1 cellular context compared by ENCODE assay signal in the genomic region with DNA sequence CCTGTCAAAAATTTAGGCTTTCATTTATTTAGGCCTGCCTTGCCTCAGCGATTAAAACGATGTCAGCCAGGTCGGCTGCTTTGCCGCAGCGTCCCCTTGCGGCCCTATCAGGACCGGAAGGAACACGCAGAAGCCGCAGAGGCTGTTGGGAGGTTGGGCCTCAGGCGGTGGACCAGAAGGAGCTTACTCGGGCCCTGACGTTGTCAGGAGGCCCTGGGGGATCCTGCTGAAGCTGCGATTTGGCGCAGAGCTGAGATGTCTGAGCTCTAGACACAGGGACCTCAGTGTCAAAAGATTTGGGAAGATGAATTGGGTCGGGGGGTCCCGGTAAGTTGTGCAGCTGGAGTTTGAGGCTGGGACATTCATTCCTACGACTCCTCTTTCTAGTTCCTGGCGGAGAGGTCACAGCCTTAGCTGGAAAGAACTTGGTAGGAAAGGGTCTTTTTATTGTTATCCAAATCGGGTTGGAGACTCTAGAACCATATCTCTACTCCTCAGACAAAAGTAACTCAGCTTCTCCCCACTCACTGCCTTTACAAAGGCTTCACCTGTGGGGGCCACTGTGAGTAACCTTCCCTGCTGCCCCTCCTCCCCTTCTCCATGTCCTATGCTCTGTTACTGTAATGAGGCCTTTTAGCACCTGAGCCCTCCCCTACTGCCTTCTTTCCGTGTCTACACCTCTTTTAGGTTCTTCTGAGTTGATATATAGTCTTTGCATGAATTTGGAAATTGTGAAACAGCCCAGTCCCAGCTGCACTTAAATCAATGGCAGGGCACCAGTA.
A peak's percentile ranks its signal among the peaks of the same experiment; 100 is the strongest.
TF ChIP-seq lines count a peak whose summit lies in the region.

No MANE protein-coding gene starts in this region.

TF ChIP-seq in K562, 482 proteins besides CTCF, POLR2A, EP300 and RAD21 (continued from another document):
- TF ChIP-seq SRSF1 (IDR thresholded peaks at IDR 0.05; ENCODE audit: low read depth, low read length) (no peak), TAF9B (IDR thresholded peaks at IDR 0.05; ENCODE audit: partially characterized antibody) (peak; percentile 24), GATAD2A (IDR thresholded peaks at IDR 0.05) (no peak), LEF1 (IDR thresholded peaks at IDR 0.05) (no peak), KDM1A (IDR thresholded peaks at IDR 0.05) (no peak), DDX20 (tag; IDR thresholded peaks at IDR 0.05; ENCODE audit: low read depth) (no peak), LCOR (CRISPR knock-in tag; IDR thresholded peaks at IDR 0.05) (peak; percentile 38; the same call in 1 of the 2 replicates), HSF4 (CRISPR knock-in tag; IDR thresholded peaks at IDR 0.05; ENCODE audit: borderline replicate concordance) (no peak), PRPF4 (IDR thresholded peaks at IDR 0.05; ENCODE audit: insufficient read depth, low read depth, low read length, poor library complexity, severe bottlenecking) (no peak), SUPT5H (IDR thresholded peaks at IDR 0.05) (peak; percentile 73), RFX7 (CRISPR knock-in tag; IDR thresholded peaks at IDR 0.05) (no peak), YBX1 (IDR thresholded peaks at IDR 0.05) (no peak), ZNF146 (CRISPR knock-in tag; IDR thresholded peaks at IDR 0.05; ENCODE audit: unreplicated experiment) (no peak), RBM34 (IDR thresholded peaks at IDR 0.05; ENCODE audit: borderline replicate concordance, insufficient read depth, low read length) (no peak), HNRNPH1 (optimal IDR thresholded peaks at IDR 0.05; ENCODE audit: low read depth, low read length) (no peak), HDGF (IDR thresholded peaks at IDR 0.05) (no peak), KLF1 (tag; IDR thresholded peaks at IDR 0.05) (no peak), CHD2 (IDR thresholded peaks at IDR 0.05; ENCODE audit: low read depth, low read length) (no peak), CC2D1A (IDR thresholded peaks at IDR 0.05) (peak; percentile 54; the same call in 1 of the 2 replicates), CBFA2T2 (conservative IDR thresholded peaks at IDR 0.05) (no peak), MED1 (CRISPR knock-in tag; IDR thresholded peaks at IDR 0.05; ENCODE audit: borderline replicate concordance) (no peak), TRIM28 (IDR thresholded peaks at IDR 0.05) (peak; percentile 35; the same call in 1 of the 2 replicates), NCOA6 (IDR thresholded peaks at IDR 0.05) (no peak), TRIM24 (IDR thresholded peaks at IDR 0.05) (no peak), NCOA4 (IDR thresholded peaks at IDR 0.05; ENCODE audit: partially characterized antibody) (no peak), MEF2D (tag; conservative IDR thresholded peaks at IDR 0.05; ENCODE audit: low read depth) (no peak), ZNF12 (CRISPR knock-in tag; IDR thresholded peaks at IDR 0.05) (no peak), SOX6 (IDR thresholded peaks at IDR 0.05) (no peak), RBM39 (optimal IDR thresholded peaks at IDR 0.05; ENCODE audit: low read depth, low read length) (no peak), SMAD3 (CRISPR knock-in tag; conservative IDR thresholded peaks at IDR 0.05) (0 out of 2 replicates have a peak, but pooled peaks have one; percentile 47)
- TF ChIP-seq, protein P1, sequence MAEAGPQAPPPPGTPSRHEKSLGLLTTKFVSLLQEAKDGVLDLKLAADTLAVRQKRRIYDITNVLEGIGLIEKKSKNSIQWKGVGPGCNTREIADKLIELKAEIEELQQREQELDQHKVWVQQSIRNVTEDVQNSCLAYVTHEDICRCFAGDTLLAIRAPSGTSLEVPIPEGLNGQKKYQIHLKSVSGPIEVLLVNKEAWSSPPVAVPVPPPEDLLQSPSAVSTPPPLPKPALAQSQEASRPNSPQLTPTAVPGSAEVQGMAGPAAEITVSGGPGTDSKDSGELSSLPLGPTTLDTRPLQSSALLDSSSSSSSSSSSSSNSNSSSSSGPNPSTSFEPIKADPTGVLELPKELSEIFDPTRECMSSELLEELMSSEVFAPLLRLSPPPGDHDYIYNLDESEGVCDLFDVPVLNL (CRISPR knock-in tag; IDR thresholded peaks at IDR 0.05; ENCODE audit: low read depth) = no peak
- TF ChIP-seq, protein P2, sequence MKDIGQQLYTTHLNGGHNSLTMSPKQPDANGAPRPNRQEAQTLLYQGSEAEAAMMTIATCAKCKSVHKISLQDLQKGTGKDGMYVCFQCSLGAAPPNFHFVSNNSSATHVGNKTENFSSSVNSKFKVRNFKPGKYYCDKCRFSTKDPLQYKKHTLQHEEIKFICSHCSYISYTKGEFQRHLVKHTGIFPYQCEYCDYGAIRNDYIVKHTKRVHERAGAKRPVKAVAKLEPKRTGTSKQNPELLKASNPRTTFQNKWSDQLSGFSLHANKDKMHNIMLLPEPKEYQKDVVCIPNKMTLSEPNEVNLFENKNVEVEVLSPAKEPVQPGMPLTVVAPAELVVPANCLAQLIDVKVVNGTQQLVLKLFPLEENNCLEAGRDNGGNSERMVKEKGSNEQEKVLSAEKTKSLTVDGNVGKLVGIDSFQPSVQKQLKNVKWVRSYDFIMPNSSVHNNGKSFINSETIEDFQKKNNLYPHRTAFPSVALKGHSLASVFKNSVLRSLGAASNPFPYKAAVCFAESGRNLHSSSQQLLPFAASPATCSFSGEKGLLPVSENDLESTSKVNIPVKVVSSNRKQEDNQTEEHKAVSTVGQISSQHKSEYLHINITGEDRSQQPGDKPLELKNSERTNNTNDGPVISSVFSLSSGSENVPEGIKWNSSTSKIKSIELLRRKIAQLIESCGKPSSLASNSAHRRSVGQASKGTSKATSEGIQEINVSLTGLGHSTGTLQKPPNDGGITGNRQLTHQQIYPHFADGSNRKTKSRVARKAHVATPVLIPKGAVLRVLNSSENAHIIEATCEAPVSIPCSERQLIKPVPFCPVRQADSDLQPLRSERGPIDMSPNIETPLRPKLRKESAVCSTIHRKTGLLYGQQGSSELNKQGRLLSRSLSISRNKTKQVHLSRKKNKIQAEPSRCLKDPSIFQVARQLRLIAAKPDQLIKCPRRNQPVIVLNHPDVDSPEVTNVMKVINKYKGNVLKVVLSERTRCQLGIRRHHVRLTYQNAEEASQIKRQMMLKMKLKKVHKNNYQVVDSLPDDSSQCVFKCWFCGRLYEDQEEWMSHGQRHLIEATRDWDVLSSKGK (CRISPR knock-in tag; IDR thresholded peaks at IDR 0.05) = no peak
- TF ChIP-seq, protein P3, sequence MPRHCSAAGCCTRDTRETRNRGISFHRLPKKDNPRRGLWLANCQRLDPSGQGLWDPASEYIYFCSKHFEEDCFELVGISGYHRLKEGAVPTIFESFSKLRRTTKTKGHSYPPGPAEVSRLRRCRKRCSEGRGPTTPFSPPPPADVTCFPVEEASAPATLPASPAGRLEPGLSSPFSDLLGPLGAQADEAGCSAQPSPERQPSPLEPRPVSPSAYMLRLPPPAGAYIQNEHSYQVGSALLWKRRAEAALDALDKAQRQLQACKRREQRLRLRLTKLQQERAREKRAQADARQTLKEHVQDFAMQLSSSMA (CRISPR knock-in tag; IDR thresholded peaks at IDR 0.05) = no peak
- TF ChIP-seq, protein P4, sequence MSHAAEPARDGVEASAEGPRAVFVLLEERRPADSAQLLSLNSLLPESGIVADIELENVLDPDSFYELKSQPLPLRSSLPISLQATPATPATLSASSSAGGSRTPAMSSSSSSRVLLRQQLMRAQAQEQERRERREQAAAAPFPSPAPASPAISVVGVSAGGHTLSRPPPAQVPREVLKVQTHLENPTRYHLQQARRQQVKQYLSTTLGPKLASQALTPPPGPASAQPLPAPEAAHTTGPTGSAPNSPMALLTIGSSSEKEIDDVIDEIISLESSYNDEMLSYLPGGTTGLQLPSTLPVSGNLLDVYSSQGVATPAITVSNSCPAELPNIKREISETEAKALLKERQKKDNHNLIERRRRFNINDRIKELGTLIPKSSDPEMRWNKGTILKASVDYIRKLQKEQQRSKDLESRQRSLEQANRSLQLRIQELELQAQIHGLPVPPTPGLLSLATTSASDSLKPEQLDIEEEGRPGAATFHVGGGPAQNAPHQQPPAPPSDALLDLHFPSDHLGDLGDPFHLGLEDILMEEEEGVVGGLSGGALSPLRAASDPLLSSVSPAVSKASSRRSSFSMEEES (CRISPR knock-in tag; IDR thresholded peaks at IDR 0.05) = no peak
- TF ChIP-seq, protein P5, sequence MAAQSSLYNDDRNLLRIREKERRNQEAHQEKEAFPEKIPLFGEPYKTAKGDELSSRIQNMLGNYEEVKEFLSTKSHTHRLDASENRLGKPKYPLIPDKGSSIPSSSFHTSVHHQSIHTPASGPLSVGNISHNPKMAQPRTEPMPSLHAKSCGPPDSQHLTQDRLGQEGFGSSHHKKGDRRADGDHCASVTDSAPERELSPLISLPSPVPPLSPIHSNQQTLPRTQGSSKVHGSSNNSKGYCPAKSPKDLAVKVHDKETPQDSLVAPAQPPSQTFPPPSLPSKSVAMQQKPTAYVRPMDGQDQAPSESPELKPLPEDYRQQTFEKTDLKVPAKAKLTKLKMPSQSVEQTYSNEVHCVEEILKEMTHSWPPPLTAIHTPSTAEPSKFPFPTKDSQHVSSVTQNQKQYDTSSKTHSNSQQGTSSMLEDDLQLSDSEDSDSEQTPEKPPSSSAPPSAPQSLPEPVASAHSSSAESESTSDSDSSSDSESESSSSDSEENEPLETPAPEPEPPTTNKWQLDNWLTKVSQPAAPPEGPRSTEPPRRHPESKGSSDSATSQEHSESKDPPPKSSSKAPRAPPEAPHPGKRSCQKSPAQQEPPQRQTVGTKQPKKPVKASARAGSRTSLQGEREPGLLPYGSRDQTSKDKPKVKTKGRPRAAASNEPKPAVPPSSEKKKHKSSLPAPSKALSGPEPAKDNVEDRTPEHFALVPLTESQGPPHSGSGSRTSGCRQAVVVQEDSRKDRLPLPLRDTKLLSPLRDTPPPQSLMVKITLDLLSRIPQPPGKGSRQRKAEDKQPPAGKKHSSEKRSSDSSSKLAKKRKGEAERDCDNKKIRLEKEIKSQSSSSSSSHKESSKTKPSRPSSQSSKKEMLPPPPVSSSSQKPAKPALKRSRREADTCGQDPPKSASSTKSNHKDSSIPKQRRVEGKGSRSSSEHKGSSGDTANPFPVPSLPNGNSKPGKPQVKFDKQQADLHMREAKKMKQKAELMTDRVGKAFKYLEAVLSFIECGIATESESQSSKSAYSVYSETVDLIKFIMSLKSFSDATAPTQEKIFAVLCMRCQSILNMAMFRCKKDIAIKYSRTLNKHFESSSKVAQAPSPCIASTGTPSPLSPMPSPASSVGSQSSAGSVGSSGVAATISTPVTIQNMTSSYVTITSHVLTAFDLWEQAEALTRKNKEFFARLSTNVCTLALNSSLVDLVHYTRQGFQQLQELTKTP (IDR thresholded peaks at IDR 0.05; ENCODE audit: low read depth in 1 of 2, partially characterized antibody in 2 of 2) = peak in 1 of 2 experiments; percentile 29
- TF ChIP-seq, protein P6, sequence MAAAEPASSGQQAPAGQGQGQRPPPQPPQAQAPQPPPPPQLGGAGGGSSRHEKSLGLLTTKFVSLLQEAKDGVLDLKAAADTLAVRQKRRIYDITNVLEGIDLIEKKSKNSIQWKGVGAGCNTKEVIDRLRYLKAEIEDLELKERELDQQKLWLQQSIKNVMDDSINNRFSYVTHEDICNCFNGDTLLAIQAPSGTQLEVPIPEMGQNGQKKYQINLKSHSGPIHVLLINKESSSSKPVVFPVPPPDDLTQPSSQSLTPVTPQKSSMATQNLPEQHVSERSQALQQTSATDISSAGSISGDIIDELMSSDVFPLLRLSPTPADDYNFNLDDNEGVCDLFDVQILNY (CRISPR knock-in tag; IDR thresholded peaks at IDR 0.05) = no peak
- TF ChIP-seq, protein P7, sequence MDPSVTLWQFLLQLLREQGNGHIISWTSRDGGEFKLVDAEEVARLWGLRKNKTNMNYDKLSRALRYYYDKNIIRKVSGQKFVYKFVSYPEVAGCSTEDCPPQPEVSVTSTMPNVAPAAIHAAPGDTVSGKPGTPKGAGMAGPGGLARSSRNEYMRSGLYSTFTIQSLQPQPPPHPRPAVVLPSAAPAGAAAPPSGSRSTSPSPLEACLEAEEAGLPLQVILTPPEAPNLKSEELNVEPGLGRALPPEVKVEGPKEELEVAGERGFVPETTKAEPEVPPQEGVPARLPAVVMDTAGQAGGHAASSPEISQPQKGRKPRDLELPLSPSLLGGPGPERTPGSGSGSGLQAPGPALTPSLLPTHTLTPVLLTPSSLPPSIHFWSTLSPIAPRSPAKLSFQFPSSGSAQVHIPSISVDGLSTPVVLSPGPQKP (CRISPR knock-in tag; IDR thresholded peaks at IDR 0.05) = no peak
- TF ChIP-seq, protein P8, sequence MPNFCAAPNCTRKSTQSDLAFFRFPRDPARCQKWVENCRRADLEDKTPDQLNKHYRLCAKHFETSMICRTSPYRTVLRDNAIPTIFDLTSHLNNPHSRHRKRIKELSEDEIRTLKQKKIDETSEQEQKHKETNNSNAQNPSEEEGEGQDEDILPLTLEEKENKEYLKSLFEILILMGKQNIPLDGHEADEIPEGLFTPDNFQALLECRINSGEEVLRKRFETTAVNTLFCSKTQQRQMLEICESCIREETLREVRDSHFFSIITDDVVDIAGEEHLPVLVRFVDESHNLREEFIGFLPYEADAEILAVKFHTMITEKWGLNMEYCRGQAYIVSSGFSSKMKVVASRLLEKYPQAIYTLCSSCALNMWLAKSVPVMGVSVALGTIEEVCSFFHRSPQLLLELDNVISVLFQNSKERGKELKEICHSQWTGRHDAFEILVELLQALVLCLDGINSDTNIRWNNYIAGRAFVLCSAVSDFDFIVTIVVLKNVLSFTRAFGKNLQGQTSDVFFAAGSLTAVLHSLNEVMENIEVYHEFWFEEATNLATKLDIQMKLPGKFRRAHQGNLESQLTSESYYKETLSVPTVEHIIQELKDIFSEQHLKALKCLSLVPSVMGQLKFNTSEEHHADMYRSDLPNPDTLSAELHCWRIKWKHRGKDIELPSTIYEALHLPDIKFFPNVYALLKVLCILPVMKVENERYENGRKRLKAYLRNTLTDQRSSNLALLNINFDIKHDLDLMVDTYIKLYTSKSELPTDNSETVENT (CRISPR knock-in tag; IDR thresholded peaks at IDR 0.05) = no peak
- TF ChIP-seq, protein P9, sequence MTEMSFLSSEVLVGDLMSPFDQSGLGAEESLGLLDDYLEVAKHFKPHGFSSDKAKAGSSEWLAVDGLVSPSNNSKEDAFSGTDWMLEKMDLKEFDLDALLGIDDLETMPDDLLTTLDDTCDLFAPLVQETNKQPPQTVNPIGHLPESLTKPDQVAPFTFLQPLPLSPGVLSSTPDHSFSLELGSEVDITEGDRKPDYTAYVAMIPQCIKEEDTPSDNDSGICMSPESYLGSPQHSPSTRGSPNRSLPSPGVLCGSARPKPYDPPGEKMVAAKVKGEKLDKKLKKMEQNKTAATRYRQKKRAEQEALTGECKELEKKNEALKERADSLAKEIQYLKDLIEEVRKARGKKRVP (CRISPR knock-in tag; IDR thresholded peaks at IDR 0.05) = no peak
